ENCODE assay signal across 12 cellular contexts in genomic region chr1:200699871-200700270, GRCh38. TPM values are rescaled to one million over a fixed set of nuclear protein-coding genes. Genes with fewer than 3 reads are reported as not detected.
DNase-seq lines count a peak whose midpoint lies in the region; ATAC-seq and TF ChIP-seq lines count a peak whose summit lies in the region.
"Had no signal": no experiment of that assay in that cellular context is flagged by ENCODE, and none has a peak within 500 bp of the region (broad histone marks: within the 10 kb centered on the region; RNA-seq: fewer than 3 reads in every experiment).

No MANE protein-coding gene starts in this region.

- no peaks in the 10 kb centered on the region for H3K9me2 ChIP-seq in Loucy (replicated peaks; ENCODE audit: low read depth, low read length)

- TF ChIP-seq CTCF in Loucy (conservative IDR thresholded peaks at IDR 0.05; ENCODE audit: low read length) (no peak), upper lobe of right lung (IDR thresholded peaks at IDR 0.05) (no peak)

- H2AFZ ChIP-seq in Loucy (ENCODE audit: low read length), result no peak overlapping the region

- H3K79me2 ChIP-seq in Loucy (ENCODE audit: insufficient read depth, low read length), result no peaks in the 10 kb centered on the region

- H3K4me1 ChIP-seq in Loucy (ENCODE audit: insufficient read depth, low read length, poor library complexity, severe bottlenecking) (peaks cover 12% of the 10 kb centered on the region), upper lobe of right lung (no peaks in the 10 kb centered on the region)
- H3K4me1 ChIP-seq: foreskin keratinocyte had no signal

- intact Hi-C loops in upper lobe of right lung (cut with DNase I), result no loop called here

- no peaks in the 10 kb centered on the region for H3K36me3 ChIP-seq in Loucy (ENCODE audit: insufficient read depth, low read length)
- no peaks in the 10 kb centered on the region for H3K36me3 ChIP-seq in upper lobe of right lung

- H3K27me3 ChIP-seq in Loucy (ENCODE audit: insufficient read depth, low read length, poor library complexity, severe bottlenecking), result no peaks in the 10 kb centered on the region
- H3K27me3 ChIP-seq in upper lobe of right lung, result no peaks in the 10 kb centered on the region
- H3K27me3 ChIP-seq: foreskin keratinocyte had no signal

- H3K4me2 ChIP-seq in Loucy (ENCODE audit: low read depth, low read length, poor library complexity, severe bottlenecking), result peak overlapping the region; percentile 32

- H3K9me3 ChIP-seq in Loucy (ENCODE audit: insufficient read depth, low read depth, low read length), result no peaks in the 10 kb centered on the region
- H3K9me3 ChIP-seq in upper lobe of right lung, result no peaks in the 10 kb centered on the region

- H3F3A ChIP-seq in Loucy (ENCODE audit: low read depth), result 0 out of 2 replicates have a peak, but pooled peaks cover 3% of the 10 kb centered on the region

- H3K9ac ChIP-seq in Loucy (ENCODE audit: low read depth, low read length, poor library complexity, severe bottlenecking), result no peak overlapping the region

- DNase-seq in EL (peak; percentile 59), amniotic epithelial cell (ENCODE audit: low read depth) (peak; percentile 82), myocyte (ENCODE audit: low read depth) (peak; percentile 44), NCI-H2081 treated with DMSO at 0.1 percent for 48 hours (lab: John Stamatoyannopoulos, UW) (no peak), superior temporal gyrus (ENCODE audit: extremely low spot score) (no peak), upper lobe of right lung (no peak)
- DNase-seq in activated CD8-positive, alpha-beta memory T cell treated with anti-CD3 and anti-CD28 coated beads, Interleukin-2, amount 50 U/mL, for 48 hours, result no peak
- DNase-seq: DMS 273 treated with DMSO at 0.1 percent for 48 hours, mesenchymal stem cell had no signal

- no peaks in the 10 kb centered on the region for H4K20me1 ChIP-seq in Loucy (ENCODE audit: insufficient read depth, low read length, poor library complexity, severe bottlenecking)

- no peak for ATAC-seq in upper lobe of right lung
- ATAC-seq: foreskin keratinocyte, sciatic nerve had no signal

- H3K4me3 ChIP-seq in Loucy (ENCODE audit: low read length, poor library complexity, severe bottlenecking) (no peak overlapping the region), upper lobe of right lung (no peak overlapping the region)

- H3K27ac ChIP-seq in upper lobe of right lung, result no peak overlapping the region
- H3K27ac ChIP-seq: foreskin keratinocyte had no signal

RNA-seq across cellular contexts. Expression of gene DDX59, which starts 30.2 kb away (rescaled TPM):
- total RNA-seq in myocyte (18.3 and 18.7 TPM in 2 replicates), upper lobe of right lung (14.9 TPM)
- polyA plus RNA-seq in myocyte (2012), result 7.7 TPM

RNA-seq across cellular contexts. Expression of gene CAMSAP2, which starts 38.8 kb away (rescaled TPM):
- total RNA-seq in myocyte, result 46.4 and 47.9 TPM in 2 replicates
- 15.4 TPM for polyA plus RNA-seq in myocyte (2012)
- total RNA-seq in upper lobe of right lung, result 34.8 TPM

Comparison
In these comparisons a context has a peak if more than half of its experiments do, and no peak if none do; other contexts are left out.
1. DNase-seq: peak in EL (single experiment), amniotic epithelial cell (single experiment) and myocyte (single experiment); none in NCI-H2081 treated with DMSO at 0.1 percent for 48 hours (single experiment), activated CD8-positive, alpha-beta memory T cell treated with anti-CD3 and anti-CD28 coated beads, Interleukin-2, amount 50 U/mL, for 48 hours (single experiment), superior temporal gyrus (single experiment) and upper lobe of right lung (single experiment).